In the genomic region with DNA sequence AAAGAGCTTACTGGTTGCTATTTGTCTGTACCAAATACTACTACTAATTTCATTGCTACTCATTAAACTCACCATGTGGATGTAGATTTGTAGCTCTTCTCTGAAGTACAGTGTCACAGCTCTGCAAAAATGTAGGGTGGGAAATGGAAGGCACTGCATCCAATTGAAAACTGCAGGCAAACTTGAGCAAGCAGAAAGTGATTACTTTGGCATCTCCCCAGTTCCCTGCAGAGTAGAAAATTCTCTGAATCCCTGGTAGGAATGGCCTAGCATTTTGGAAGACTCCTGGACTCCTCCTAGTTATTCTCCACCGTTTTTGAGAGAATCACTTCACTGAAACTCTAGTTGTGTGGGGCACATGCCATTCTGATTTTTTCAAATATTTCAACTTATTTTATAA, we compare ENCODE assay signal across 21 cellular contexts.
DNase-seq lines count a peak whose midpoint lies in the region; TF ChIP-seq lines count a peak whose summit lies in the region.
"Had no signal": no experiment of that assay in that cellular context is flagged by ENCODE, and none has a peak within 500 bp of the region (broad histone marks: within the 10 kb centered on the region; RNA-seq: fewer than 3 reads in every experiment).

No MANE protein-coding gene starts in this region.

- H3K4me3 Mint-ChIP-seq in glutamatergic neuron (ENCODE audit: unreplicated experiment) (no peak overlapping the region), Caco-2 (ENCODE audit: unreplicated experiment) (no peak overlapping the region)
- H3K4me3 Mint-ChIP-seq: CD4-positive, CD25-positive, alpha-beta regulatory T cell; GM23338 had no signal

- H3K27ac ChIP-seq in breast epithelium, result no peak overlapping the region
- H3K27ac ChIP-seq: SJSA1 had no signal

- peak; percentile 49 for DNase-seq in NCI-H69 (lab: John Stamatoyannopoulos, UW)
- peak; percentile 13 for DNase-seq in brain pericyte (ENCODE audit: low read depth, low spot score)
- peak; percentile 16 for DNase-seq in fibroblast of the aortic adventitia (ENCODE audit: low read depth)
- peak; percentile 49 for DNase-seq in stromal cell of bone marrow (ENCODE audit: low read depth)
- no peak for DNase-seq in glutamatergic neuron
- DNase-seq in SKM-1 treated with dmso at 0.1 percent for 144 hours (lab: John Stamatoyannopoulos, UW; ENCODE audit: unreplicated experiment), result no peak
- no peak for DNase-seq in Caco-2
- no peak for DNase-seq in breast epithelium (ENCODE audit: low spot score in 2 of 2)
- DNase-seq: CD4-positive, CD25-positive, alpha-beta regulatory T cell; DMS79; KG1; NCI-H1092; NCI-H1436; NCI-H2029; NCI-H2227 treated with DMSO at 0.1 percent for 48 hours; NCI-H510A; NCI-H774; OCI-M1 had no signal

- POLR2A ChIA-PET in Caco-2 (lab: Charles Lee), result no interaction called here

- no TSS peak for BruUV-seq in Caco-2 (replicated peaks; lab: Mats Ljungman, UMichigan)

- H3K4me1 ChIP-seq in Caco-2 (no peaks in the 10 kb centered on the region), breast epithelium (no peaks in the 10 kb centered on the region)
- H3K4me1 ChIP-seq: HAP-1 had no signal

- TF ChIP-seq CTCF in fibroblast of the aortic adventitia (IDR thresholded peaks at IDR 0.05; ENCODE audit: insufficient read depth, low read length) (no peak), glutamatergic neuron (IDR thresholded peaks at IDR 0.05; ENCODE audit: partially characterized antibody, unreplicated experiment) (no peak), Caco-2 (IDR thresholded peaks at IDR 0.05; ENCODE audit: insufficient read depth in 1 of 2, low read depth in 1 of 2, low read length in 1 of 2, severe bottlenecking in 1 of 2, unreplicated experiment in 1 of 2) (no peak), breast epithelium (IDR thresholded peaks at IDR 0.05) (no peak)

- H3K27ac Mint-ChIP-seq in glutamatergic neuron (ENCODE audit: unreplicated experiment) (no peak overlapping the region), Caco-2 (ENCODE audit: unreplicated experiment) (no peak overlapping the region)
- H3K27ac Mint-ChIP-seq: CD4-positive, CD25-positive, alpha-beta regulatory T cell; GM23338 had no signal

- H3K4me3 ChIP-seq in fibroblast of the aortic adventitia (ENCODE audit: low read depth, low read length), result no peak overlapping the region
- H3K4me3 ChIP-seq in Caco-2 (ENCODE audit: low read depth, low read length), result no peak overlapping the region
- no peak overlapping the region for H3K4me3 ChIP-seq in breast epithelium
- H3K4me3 ChIP-seq: GM23338, HAP-1, SJSA1 had no signal

- H3K27me3 ChIP-seq in Caco-2 (replicated peaks; ENCODE audit: control insufficient read depth, insufficient read depth, low read length) (no peaks in the 10 kb centered on the region), breast epithelium (no peaks in the 10 kb centered on the region)
- H3K27me3 ChIP-seq: SJSA1 had no signal

- no peak for TF ChIP-seq POLR2A in breast epithelium (IDR thresholded peaks at IDR 0.05)

- H3K9me3 Mint-ChIP-seq in glutamatergic neuron (ENCODE audit: unreplicated experiment) (no peaks in the 10 kb centered on the region), Caco-2 (ENCODE audit: unreplicated experiment) (no peaks in the 10 kb centered on the region)
- H3K9me3 Mint-ChIP-seq: GM23338 had no signal

- intact Hi-C loops in Caco-2 (cut with micrococcal nuclease; ENCODE audit: unreplicated experiment) (no loop called here), breast epithelium (cut with DNase I; ENCODE audit: low total_unique reads) (no loop called here)

- H3K27me3 Mint-ChIP-seq in glutamatergic neuron (ENCODE audit: unreplicated experiment) (no peaks in the 10 kb centered on the region), Caco-2 (ENCODE audit: insufficient read depth, unreplicated experiment) (no peaks in the 10 kb centered on the region)
- H3K27me3 Mint-ChIP-seq: CD4-positive, CD25-positive, alpha-beta regulatory T cell had no signal

- H3K9me3 ChIP-seq in Caco-2, result no peaks in the 10 kb centered on the region
- H3K9me3 ChIP-seq in breast epithelium, result no peaks in the 10 kb centered on the region
- H3K9me3 ChIP-seq: HAP-1, SJSA1 had no signal

- H3K4me1 Mint-ChIP-seq in glutamatergic neuron (ENCODE audit: low read depth, unreplicated experiment), result no peaks in the 10 kb centered on the region
- no peaks in the 10 kb centered on the region for H3K4me1 Mint-ChIP-seq in Caco-2 (ENCODE audit: low read depth, unreplicated experiment)
- H3K4me1 Mint-ChIP-seq: CD4-positive, CD25-positive, alpha-beta regulatory T cell; GM23338 had no signal

- H3K36me3 ChIP-seq in Caco-2 (ENCODE audit: control insufficient read depth, insufficient read depth, low read length) (no peaks in the 10 kb centered on the region), breast epithelium (no peaks in the 10 kb centered on the region)
- H3K36me3 ChIP-seq: HAP-1, SJSA1 had no signal

- CTCF ChIA-PET in Caco-2 (lab: Charles Lee), result no interaction called here

- H3K36me3 Mint-ChIP-seq in glutamatergic neuron (ENCODE audit: unreplicated experiment) (no peaks in the 10 kb centered on the region), Caco-2 (ENCODE audit: insufficient read depth, unreplicated experiment) (no peaks in the 10 kb centered on the region)
- H3K36me3 Mint-ChIP-seq: CD4-positive, CD25-positive, alpha-beta regulatory T cell had no signal

Comparison
In these comparisons a context has a peak if more than half of its experiments do, and no peak if none do; other contexts are left out.
1. DNase-seq: peak in NCI-H69 (single experiment), brain pericyte (single experiment), fibroblast of the aortic adventitia (single experiment) and stromal cell of bone marrow (single experiment); none in glutamatergic neuron (single experiment), SKM-1 treated with dmso at 0.1 percent for 144 hours (single experiment), Caco-2 (0 of 2) and breast epithelium (0 of 2).